8 cellular contexts compared by ENCODE assay signal in genomic region chr3:52770581-52771333, GRCh38. TPM values are rescaled to one million over a fixed set of nuclear protein-coding genes. Genes with fewer than 3 reads are reported as not detected.
DNase-seq lines count a peak whose midpoint lies in the region; FAIRE-seq and TF ChIP-seq lines count a peak whose summit lies in the region.

Gene NEK4 (minus strand): TSS chr3:52770940. CDS start chr3:52770746, 194 bp downstream.

- H3K23ac ChIP-seq in neuronal stem cell (ENCODE audit: low read depth, low read length, poor library complexity): peak within 1 kb of the TSS; percentile 62

- no peaks in the 10 kb centered on the region; the same call in 1 of the 2 replicates for H3K4me1 ChIP-seq in SJSA1 (replicated peaks)
- peaks cover 0 to 4% of the 10 kb centered on the region in 2 donors for H3K4me1 ChIP-seq in neuronal stem cell (ENCODE audit: control insufficient read depth in 2 of 2, insufficient read depth in 1 of 2, low read depth in 1 of 2, low read length in 2 of 2)
- H3K4me1 ChIP-seq in subcutaneous abdominal adipose tissue (ENCODE audit: control insufficient read depth in 5 of 5, insufficient read depth in 5 of 5, low read length in 5 of 5): peaks cover 4 to 21% (median 19%) of the 10 kb centered on the region in 5 donors

- DNase-seq in GM04503 (ENCODE audit: low read depth) (peak; percentile 49), HEK293T (ENCODE audit: extremely low spot score) (peak; percentile 97), MV-4-11 (lab: John Stamatoyannopoulos, UW) (peak; percentile 95), SJSA1 (ENCODE audit: low read depth in 1 of 2, low spot score in 2 of 2) (peak; percentile 75 to 87), frontal cortex (ENCODE audit: low spot score in 2 of 2) (peak; percentile 85 to 89), neuronal stem cell (ENCODE audit: low spot score) (peak; percentile 91)
- DNase-seq in activated naive CD4-positive, alpha-beta T cell (lab: John Stamatoyannopoulos, UW): peak; percentile 38 to 70 (median 56)

- H3K79me1 ChIP-seq in neuronal stem cell (ENCODE audit: low read depth, low read length): peaks cover 4% of the 10 kb centered on the region

- no peaks in the 10 kb centered on the region for H3K9me3 ChIP-seq in SJSA1 (replicated peaks)
- H3K9me3 ChIP-seq in neuronal stem cell (replicated peaks in 1 of 2; ENCODE audit: control insufficient read depth in 2 of 2, insufficient read depth in 1 of 2, low read depth in 1 of 2, low read length in 2 of 2): no peaks in the 10 kb centered on the region
- H3K9me3 ChIP-seq in subcutaneous abdominal adipose tissue (ENCODE audit: control insufficient read depth in 5 of 5, low read length in 5 of 5): no peaks in the 10 kb centered on the region

- FAIRE-seq in frontal cortex (lab: Jason Lieb, UNC): no peak

- H2BK12ac ChIP-seq in neuronal stem cell (ENCODE audit: low read length): no peak within 1 kb of the TSS

- H3K36me3 ChIP-seq in SJSA1 (peaks cover 7% of the 10 kb centered on the region), neuronal stem cell (replicated peaks in 1 of 2; ENCODE audit: control insufficient read depth in 2 of 2, insufficient read depth in 2 of 2, low read length in 2 of 2) (peaks cover 9 to 29% of the 10 kb centered on the region in 2 donors), subcutaneous abdominal adipose tissue (ENCODE audit: control insufficient read depth in 5 of 5, insufficient read depth in 5 of 5, low read length in 5 of 5) (peaks cover 9 to 12% (median 10%) of the 10 kb centered on the region in 5 donors)

- CTCF ChIA-PET in HEK293T (lab: Yijun Ruan, JAX): interaction anchor here (0.6 to 0.8 kb wide), 3 partner anchors 16 to 287 kb away, joined by 3 to 4 read pairs (median 3); no protein-coding TSS in a partner anchor

- H3K4me3 ChIP-seq in SJSA1 (peak within 1 kb of the TSS; percentile 72), neuronal stem cell (ENCODE audit: low read length in 2 of 2) (peak within 1 kb of the TSS; percentile 87 to 99), subcutaneous abdominal adipose tissue (ENCODE audit: low read depth in 1 of 5, low read length in 5 of 5) (peak within 1 kb of the TSS; percentile 82 to 99 (median 89))

- peak within 1 kb of the TSS; percentile 35 for H2BK5ac ChIP-seq in neuronal stem cell (ENCODE audit: low read length)

- no peak within 1 kb of the TSS for H4K8ac ChIP-seq in neuronal stem cell (ENCODE audit: low read depth, low read length)

- H2AK5ac ChIP-seq in neuronal stem cell (ENCODE audit: low read depth, low read length): peak within 1 kb of the TSS; percentile 59

- no peak within 1 kb of the TSS for H2BK15ac ChIP-seq in neuronal stem cell (ENCODE audit: low read length)

- peak within 1 kb of the TSS; percentile 96 for H2AFZ ChIP-seq in neuronal stem cell (ENCODE audit: low read length)

- peak within 1 kb of the TSS; percentile 89 for H3K18ac ChIP-seq in neuronal stem cell (ENCODE audit: low read length)

- POLR2A ChIA-PET in HEK293T (lab: Yijun Ruan, JAX): interaction anchor here (0.6 to 3.2 kb wide), 22 partner anchors 11 to 253 kb away, joined by 3 to 35 read pairs (median 4); partner anchors contain the start of genes GLT8D1 and ITIH3

- H3K27ac ChIP-seq in SJSA1 (peak within 1 kb of the TSS; percentile 22), neuronal stem cell (replicated peaks; ENCODE audit: low read length) (peak within 1 kb of the TSS; percentile 77), subcutaneous abdominal adipose tissue (ENCODE audit: low read depth, low read length) (peak within 1 kb of the TSS; percentile 72)

- H3K27me3 ChIP-seq in SJSA1 (replicated peaks): no peaks in the 10 kb centered on the region
- peaks cover 0 to 6% (median 0%) of the 10 kb centered on the region in 3 experiments for H3K27me3 ChIP-seq in neuronal stem cell (ENCODE audit: control insufficient read depth in 3 of 3, insufficient read depth in 3 of 3, low read depth in 1 of 3, low read length in 3 of 3)
- no peaks in the 10 kb centered on the region for H3K27me3 ChIP-seq in subcutaneous abdominal adipose tissue (ENCODE audit: control insufficient read depth in 5 of 5, insufficient read depth in 4 of 5, low read length in 5 of 5)

- no CpG with 5 or more reads among the region's 62 CpGs for WGBS in neuronal stem cell (ENCODE audit: extremely low coverage in 2 of 2, insufficient read length in 2 of 2, insufficient replicate concordance in 1 of 2), 2 donors

- H3K4ac ChIP-seq in neuronal stem cell (ENCODE audit: low read length): no peak within 1 kb of the TSS

- no peak within 1 kb of the TSS for H2BK120ac ChIP-seq in neuronal stem cell (ENCODE audit: low read depth, low read length)

- no peak within 1 kb of the TSS for H4K91ac ChIP-seq in neuronal stem cell (ENCODE audit: low read depth, low read length, poor library complexity)

- H3K9ac ChIP-seq in neuronal stem cell (ENCODE audit: low read depth, low read length, poor library complexity) (peak within 1 kb of the TSS; percentile 94), subcutaneous abdominal adipose tissue (ENCODE audit: low read length in 5 of 5) (peak within 1 kb of the TSS; percentile 72 to 93 (median 92))

- H3K4me2 ChIP-seq in neuronal stem cell (ENCODE audit: insufficient read depth, low read length, poor library complexity, severe bottlenecking): peak within 1 kb of the TSS; percentile 52

- no peak within 1 kb of the TSS for H3K14ac ChIP-seq in neuronal stem cell (ENCODE audit: low read length)

TF ChIP-seq in HEK293T, 16 proteins besides CTCF, POLR2A, EP300 and RAD21:
- TF ChIP-seq SP1 (IDR thresholded peaks at IDR 0.05) (no peak), FOXA1 (IDR thresholded peaks at IDR 0.05) (no peak), L3MBTL2 (conservative IDR thresholded peaks at IDR 0.05) (peak; percentile 69), HDGF (IDR thresholded peaks at IDR 0.05; ENCODE audit: borderline replicate concordance) (peak; percentile 37; the same call in 1 of the 2 replicates), NFRKB (IDR thresholded peaks at IDR 0.05) (0 out of 2 replicates have a peak, but pooled peaks have one; percentile 32)

RNA-seq across cellular contexts. Expression of gene NEK4, which starts in this region (rescaled TPM):
- 8.3 and 12.6 TPM in 2 replicates for total RNA-seq in SJSA1 (2014; rRNA removed; shearing (Covaris generic))
- total RNA-seq in frontal cortex: 53.4 TPM
- 15.7 TPM for polyA plus RNA-seq in neuronal stem cell (2013, experiment 1 of 2)
- 16.7 TPM for polyA plus RNA-seq in neuronal stem cell (2013, experiment 2 of 2)

Comparison
In these comparisons a context has a peak if more than half of its experiments do, and no peak if none do; other contexts are left out.
1. Peak in every context shown above with its lines: DNase-seq, H3K4me3 ChIP-seq and H3K27ac ChIP-seq.
2. H3K27ac ChIP-seq: peak in every context shown above with its lines; median percentile 77 in neuronal stem cell; 72 in subcutaneous abdominal adipose tissue; 22 in SJSA1.